Comparison of ENCODE assay signal across 23 cellular contexts in the genomic region with DNA sequence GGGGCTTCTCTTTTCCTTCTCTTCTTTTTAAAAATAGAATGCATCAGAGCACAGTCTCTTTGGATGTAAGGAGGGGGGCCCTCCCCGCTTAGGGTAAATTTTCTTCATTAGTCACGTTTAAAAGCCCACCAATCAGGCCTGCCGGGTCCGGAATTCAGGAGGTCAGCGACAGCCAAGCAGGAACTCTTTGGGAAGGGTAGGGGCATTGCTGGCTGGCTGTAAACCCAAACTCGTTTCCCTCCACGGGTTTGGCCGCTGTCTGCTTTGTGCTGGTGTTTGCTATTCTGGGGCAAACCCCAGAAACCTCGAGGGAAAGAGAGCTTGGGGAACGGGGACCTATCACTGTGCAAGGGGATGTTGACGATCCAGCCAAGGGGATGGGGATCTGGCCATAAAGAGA.
"Had no signal": no experiment of that assay in that cellular context is flagged by ENCODE, and none has a peak within 500 bp of the region (broad histone marks: within the 10 kb centered on the region; RNA-seq: fewer than 3 reads in every experiment).

No MANE protein-coding gene starts in this region.

- H3K4me1 ChIP-seq: gastrocnemius medialis, thyroid gland, uterus had no signal

- H3K9me3 Mint-ChIP-seq: activated naive CD4-positive, alpha-beta T cell treated with anti-CD3 and anti-CD28 coated beads, Interleukin-2, amount 10 ng/mL, durations not matched to agents 7 days and 5 days; activated naive CD8-positive, alpha-beta T cell treated with anti-CD3 and anti-CD28 coated beads, Interleukin-2, amount 50 U/mL, for 24 hours; activated T-cell treated with anti-CD3 and anti-CD28 coated beads, Interleukin-2, amount 50 U/mL, for 4 hours; memory B cell; stimulated activated naive B cell treated with anti-CD40 and anti-IgM and Interleukin-4, amounts not matched to agents 10 μg/mL and 1 μg/mL and 100 μg/mL, for 72 hours had no signal

- H3K36me3 ChIP-seq: gastrocnemius medialis, thyroid gland, uterus had no signal

- H3K4me3 Mint-ChIP-seq: activated naive CD4-positive, alpha-beta T cell treated with anti-CD3 and anti-CD28 coated beads, Interleukin-2, amount 10 ng/mL, durations not matched to agents 7 days and 5 days; activated naive CD8-positive, alpha-beta T cell treated with anti-CD3 and anti-CD28 coated beads, Interleukin-2, amount 50 U/mL, for 24 hours; activated T-cell treated with anti-CD3 and anti-CD28 coated beads, Interleukin-2, amount 50 U/mL, for 4 hours; immature natural killer cell; memory B cell; stimulated activated naive B cell treated with anti-CD40 and anti-IgM and Interleukin-4, amounts not matched to agents 10 μg/mL and 1 μg/mL and 100 μg/mL, for 72 hours had no signal

- H3K9me3 ChIP-seq: gastrocnemius medialis, mucosa of descending colon, thyroid gland, uterus had no signal

- H3K36me3 Mint-ChIP-seq: activated naive CD4-positive, alpha-beta T cell treated with anti-CD3 and anti-CD28 coated beads, Interleukin-2, amount 10 ng/mL, durations not matched to agents 7 days and 5 days; brain; immature natural killer cell; memory B cell; naive B cell; stimulated activated naive B cell treated with anti-CD40 and anti-IgM and Interleukin-4, amounts not matched to agents 10 μg/mL and 1 μg/mL and 100 μg/mL, for 72 hours had no signal

- DNase-seq: activated CD4-positive, alpha-beta T cell treated with anti-CD3 and anti-CD28 coated beads, Interleukin-2, amount 50 U/mL, for 1 hour; activated CD4-positive, CD25-positive, alpha-beta regulatory T cell treated with anti-CD3 and anti-CD28 coated beads, Interleukin-2, amount 50 U/mL, for 72 hours; activated CD8-positive, alpha-beta memory T cell treated with anti-CD3 and anti-CD28 coated beads, Interleukin-2, amount 50 U/mL, for 4 hours; activated naive CD4-positive, alpha-beta T cell treated with anti-CD3 and anti-CD28 coated beads, Interleukin-2, amount 10 ng/mL, durations not matched to agents 7 days and 5 days; activated naive CD8-positive, alpha-beta T cell treated with anti-CD3 and anti-CD28 coated beads, Interleukin-2, amount 50 U/mL, for 24 hours; activated T-cell treated with anti-CD3 and anti-CD28 coated beads, Interleukin-2, amount 50 U/mL, for 4 hours; central memory CD4-positive, alpha-beta T cell; dorsolateral prefrontal cortex; erythroblast; gastrocnemius medialis; immature natural killer cell; kidney glomerular epithelial cell; left ventricle myocardium superior; mucosa of descending colon; naive B cell; occipital lobe; stimulated activated naive B cell treated with anti-CD40 and anti-IgM and Interleukin-4, amounts not matched to agents 10 μg/mL and 1 μg/mL and 100 μg/mL, for 72 hours; T-helper 1 cell; T1000; thyroid gland; uterus had no signal

- H3K4me3 ChIP-seq: gastrocnemius medialis, mucosa of descending colon, thyroid gland, uterus had no signal

- H3K4me1 Mint-ChIP-seq: activated naive CD4-positive, alpha-beta T cell treated with anti-CD3 and anti-CD28 coated beads, Interleukin-2, amount 10 ng/mL, durations not matched to agents 7 days and 5 days; activated naive CD8-positive, alpha-beta T cell treated with anti-CD3 and anti-CD28 coated beads, Interleukin-2, amount 50 U/mL, for 24 hours; immature natural killer cell; memory B cell had no signal

- H3K27ac Mint-ChIP-seq: activated naive CD4-positive, alpha-beta T cell treated with anti-CD3 and anti-CD28 coated beads, Interleukin-2, amount 10 ng/mL, durations not matched to agents 7 days and 5 days; activated naive CD8-positive, alpha-beta T cell treated with anti-CD3 and anti-CD28 coated beads, Interleukin-2, amount 50 U/mL, for 24 hours; immature natural killer cell; memory B cell; naive B cell; stimulated activated naive B cell treated with anti-CD40 and anti-IgM and Interleukin-4, amounts not matched to agents 10 μg/mL and 1 μg/mL and 100 μg/mL, for 72 hours had no signal

- ATAC-seq: activated naive CD8-positive, alpha-beta T cell treated with anti-CD3 and anti-CD28 coated beads, Interleukin-2, amount 50 U/mL, for 24 hours; activated T-cell treated with anti-CD3 and anti-CD28 coated beads, Interleukin-2, amount 50 U/mL, for 4 hours; gastrocnemius medialis; left ventricle myocardium superior; mucosa of descending colon; stimulated activated naive B cell treated with anti-CD40 and anti-IgM and Interleukin-4, amounts not matched to agents 10 μg/mL and 1 μg/mL and 100 μg/mL, for 72 hours had no signal
